In genomic region chr11:71433648-71434450, GRCh38 we compare ENCODE assay signal across 9 cellular contexts. TPM values are rescaled to one million over a fixed set of nuclear protein-coding genes. Genes with fewer than 3 reads are reported as not detected.
DNase-seq lines count a peak whose midpoint lies in the region; ATAC-seq, FAIRE-seq and TF ChIP-seq lines count a peak whose summit lies in the region.
"Had no signal": no experiment of that assay in that cellular context is flagged by ENCODE, and none has a peak within 500 bp of the region (broad histone marks: within the 10 kb centered on the region; RNA-seq: fewer than 3 reads in every experiment).

No MANE protein-coding gene starts in this region.

- peak; percentile 19 to 47; a peak in 3 of 6 replicates for ATAC-seq in A549
- ATAC-seq in GM18505 (IDR thresholded peaks at IDR 0.05; ENCODE audit: unreplicated experiment): no peak
- no peak for ATAC-seq in GM21390 (IDR thresholded peaks at IDR 0.05; ENCODE audit: unreplicated experiment)

- no peak overlapping the region for H3K4me3 ChIP-seq in A549
- no peak overlapping the region for H3K4me3 ChIP-seq in fibroblast of pulmonary artery (replicated peaks; ENCODE audit: low read depth, low read length)
- H3K4me3 ChIP-seq in muscle layer of duodenum (ENCODE audit: low read depth in 1 of 2, low read length in 2 of 2): no peak overlapping the region

- H3K4me1 ChIP-seq in A549 (peaks cover 7% of the 10 kb centered on the region; the same call in 2 of the 3 replicates), muscle layer of duodenum (ENCODE audit: control insufficient read depth in 1 of 2, insufficient read depth in 2 of 2, low read length in 2 of 2) (no peaks in the 10 kb centered on the region)

- no peak for FAIRE-seq in A549 (lab: Jason Lieb, UNC)

- TF ChIP-seq CTCF in A549 (IDR thresholded peaks at IDR 0.05) (no peak), fibroblast of pulmonary artery (IDR thresholded peaks at IDR 0.05; ENCODE audit: low read length, missing control alignments) (no peak)

- TF ChIP-seq EP300 in A549 (IDR thresholded peaks at IDR 0.05): no peak

- TF ChIP-seq POLR2A in A549 (IDR thresholded peaks at IDR 0.05; ENCODE audit: low read length): no peak
- no peak for TF ChIP-seq POLR2A in GM18505 (IDR thresholded peaks at IDR 0.05; ENCODE audit: borderline replicate concordance, extremely low read depth, insufficient read depth, insufficient read length)

- H3K4me2 ChIP-seq in A549: 0 out of 3 replicates have a peak overlapping the region, but pooled peaks have one; percentile 14

- H3K36me3 ChIP-seq in muscle layer of duodenum (ENCODE audit: control insufficient read depth in 1 of 2, insufficient read depth in 2 of 2, low read length in 2 of 2): peaks cover 5 to 30% of the 10 kb centered on the region in 2 donors

- H3K27me3 ChIP-seq in muscle layer of duodenum (ENCODE audit: low read depth, low read length): no peaks in the 10 kb centered on the region

- H3K27ac ChIP-seq in A549: no peak overlapping the region
- H3K27ac ChIP-seq in muscle layer of duodenum (ENCODE audit: low read length): peak overlapping the region; percentile 40

- no peak for TF ChIP-seq RAD21 in A549 (conservative IDR thresholded peaks at IDR 0.05 in 1 of 2, IDR thresholded peaks at IDR 0.05 in 1 of 2)

- POLR2A ChIA-PET in A549 (lab: Yijun Ruan, JAX): interaction anchor here (0.7 kb wide), 1 partner anchor 9 kb away, joined by 3 read pairs; no protein-coding TSS in a partner anchor

- no peaks in the 10 kb centered on the region for H3K9me3 ChIP-seq in A549
- no peaks in the 10 kb centered on the region for H3K9me3 ChIP-seq in muscle layer of duodenum (ENCODE audit: control insufficient read depth in 1 of 2, low read length in 2 of 2)

- 82% methylated on average over 19 of the region's 19 CpGs for WGBS in A549 (ENCODE audit: missing lambda C conversion rate)

- DNase-seq in A549 (ENCODE audit: low read depth in 1 of 2, low spot score in 1 of 2) (no peak), RPMI8226 (peak; percentile 94), fibroblast of pulmonary artery (ENCODE audit: low read depth) (peak; percentile 57), NCI-H748 (lab: John Stamatoyannopoulos, UW; ENCODE audit: unreplicated experiment) (no peak)
- DNase-seq in activated naive CD4-positive, alpha-beta T cell treated with anti-CD3 and anti-CD28 coated beads, Interleukin-2, amount 50 U/mL, for 16 hours: no peak
- DNase-seq: activated CD4-positive, alpha-beta T cell treated with anti-CD3 and anti-CD28 coated beads for 1 hour had no signal

- CTCF ChIA-PET in A549 (lab: Yijun Ruan, JAX): interaction anchor here (2.0 kb wide), 1 partner anchor 13 kb away, joined by 9 read pairs; the partner anchor contains the start of gene DHCR7

TF ChIP-seq in A549, 52 proteins besides CTCF, POLR2A, EP300 and RAD21:
- TF ChIP-seq BCL3 (IDR thresholded peaks at IDR 0.05) (no peak), NR3C1 (IDR thresholded peaks at IDR 0.05) (no peak), CEBPB (IDR thresholded peaks at IDR 0.05) (peak in 1 of 2 experiments; percentile 31; a peak in 1 of 4 replicates)

RNA-seq across cellular contexts. Expression of gene DHCR7, which starts 14.3 kb away (rescaled TPM):
- 42.7 and 44.2 TPM in 2 replicates for polyA plus RNA-seq in A549 (2011; rRNA removed)
- polyA plus RNA-seq in A549 (2012; cell fraction: cytosol; rRNA removed): 47.8 and 65.4 TPM in 2 replicates
- 102 and 119 TPM in 2 replicates for polyA plus RNA-seq in A549 (2012; cell fraction: nucleus; rRNA removed)
- 47.2 to 82.2 TPM (median 75.8 TPM) in 3 replicates for polyA plus RNA-seq in A549 (2017; fragmentation: RNase III; extraction: RNeasy Plus Mini Kit Qiagen cat#74134 plus additional on column Dnase treatment)
- 56.9 and 64.4 TPM in 2 replicates for polyA minus RNA-seq in A549 (2011; rRNA and poly(A)+ RNA removed)

RNA-seq across cellular contexts. Expression of gene NADSYN1, which starts 19.2 kb away (rescaled TPM):
- polyA plus RNA-seq in A549 (2011; rRNA removed): 34.6 and 47.1 TPM in 2 replicates
- 43.0 and 47.3 TPM in 2 replicates for polyA plus RNA-seq in A549 (2012; cell fraction: cytosol; rRNA removed)
- polyA plus RNA-seq in A549 (2012; cell fraction: nucleus; rRNA removed): 131 and 187 TPM in 2 replicates
- polyA plus RNA-seq in A549 (2017; fragmentation: RNase III; extraction: RNeasy Plus Mini Kit Qiagen cat#74134 plus additional on column Dnase treatment): 63.3 to 70.9 TPM (median 67.6 TPM) in 3 replicates
- 85.0 and 86.1 TPM in 2 replicates for polyA minus RNA-seq in A549 (2011; rRNA and poly(A)+ RNA removed)

Comparison
In these comparisons a context has a peak if more than half of its experiments do, and no peak if none do; other contexts are left out.
1. ATAC-seq: peak in A549 (2 of 2); none in GM18505 (single experiment) and GM21390 (single experiment).
2. DNase-seq: peak in RPMI8226 (single experiment) and fibroblast of pulmonary artery (single experiment); none in A549 (0 of 2), activated naive CD4-positive, alpha-beta T cell treated with anti-CD3 and anti-CD28 coated beads, Interleukin-2, amount 50 U/mL, for 16 hours (single experiment) and NCI-H748 (single experiment).